1 cellular context compared by ENCODE assay signal in the genomic region with DNA sequence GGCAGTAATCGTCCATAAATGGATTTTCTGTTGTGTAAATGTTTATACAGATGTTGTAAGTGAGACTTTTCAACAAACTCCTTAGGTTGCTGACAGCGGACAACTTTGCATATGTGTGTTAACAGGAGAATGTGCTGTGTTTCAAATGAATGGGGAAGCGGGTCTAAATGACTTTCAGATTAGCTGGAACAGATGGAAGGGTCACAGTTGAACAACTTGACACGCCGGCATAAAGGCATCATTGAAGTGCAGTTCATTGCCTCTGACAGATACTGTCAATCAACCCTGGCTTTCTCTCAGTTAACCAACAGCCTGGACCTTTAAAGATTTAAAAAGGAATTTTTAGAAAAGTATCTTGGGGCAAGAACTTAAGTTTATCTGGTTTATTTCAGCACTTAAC.
TF ChIP-seq lines count a peak whose summit lies in the region.

No MANE protein-coding gene starts in this region.

TF ChIP-seq in SK-N-SH, 30 proteins besides CTCF, POLR2A, EP300 and RAD21 (continued from another document):
- TF ChIP-seq CHD2 (IDR thresholded peaks at IDR 0.05; ENCODE audit: low read length, partially characterized antibody), result no peak
- TF ChIP-seq GABPA (IDR thresholded peaks at IDR 0.05; ENCODE audit: low read depth), result no peak
- TF ChIP-seq MEF2A (IDR thresholded peaks at IDR 0.05; ENCODE audit: borderline replicate concordance, low read depth), result no peak
- TF ChIP-seq POLR2AphosphoS5 (IDR thresholded peaks at IDR 0.05; ENCODE audit: low read depth, low read length), result no peak
- no peak for TF ChIP-seq NFIC (IDR thresholded peaks at IDR 0.05; ENCODE audit: borderline replicate concordance)
TF ChIP-seq in SK-N-SH: peak in this region for 0.
